ENCODE assay signal across 8 cellular contexts in genomic region chr3:43894176-43895049, GRCh38.
DNase-seq lines count a peak whose midpoint lies in the region; ATAC-seq and TF ChIP-seq lines count a peak whose summit lies in the region.

No MANE protein-coding gene starts in this region.

- ATAC-seq in activated CD4-positive, CD25-positive, alpha-beta regulatory T cell treated with anti-CD3 and anti-CD28 coated beads, Interleukin-2, amount 50 U/mL, for 24 hours, result peak; percentile 55 to 69
- ATAC-seq in left cardiac atrium, result peak; percentile 93 to 94
- no peak for ATAC-seq in GM21526 (IDR thresholded peaks at IDR 0.05; ENCODE audit: low FRiP score, unreplicated experiment)

- H3K9me3 Mint-ChIP-seq in osteocyte (ENCODE audit: unreplicated experiment), result no peaks in the 10 kb centered on the region

- TF ChIP-seq CTCF in osteocyte (IDR thresholded peaks at IDR 0.05), result no peak

- H3K4me1 Mint-ChIP-seq in osteocyte (ENCODE audit: unreplicated experiment), result peaks cover 20% of the 10 kb centered on the region

- no peak overlapping the region for H3K27ac Mint-ChIP-seq in osteocyte (ENCODE audit: unreplicated experiment)

- DNase-seq in activated CD4-positive, CD25-positive, alpha-beta regulatory T cell (lab: John Stamatoyannopoulos, UW), result no peak
- DNase-seq in NCI-H2227 (lab: John Stamatoyannopoulos, UW; ENCODE audit: unreplicated experiment) (peak; percentile 93), amniotic epithelial cell (ENCODE audit: low read depth) (peak; percentile 47), left cardiac atrium (peak; percentile 77), osteocyte (ENCODE audit: extremely low spot score, unreplicated experiment) (no peak), NCI-H1105 (lab: John Stamatoyannopoulos, UW) (no peak)

- intact Hi-C loops in left cardiac atrium (cut with DNase I), result no loop called here

- no peaks in the 10 kb centered on the region for H3K36me3 Mint-ChIP-seq in osteocyte (ENCODE audit: unreplicated experiment)

- H3K4me3 Mint-ChIP-seq in osteocyte (ENCODE audit: unreplicated experiment), result peak overlapping the region; percentile 70

- peaks cover 2% of the 10 kb centered on the region for H3K27me3 Mint-ChIP-seq in osteocyte (ENCODE audit: unreplicated experiment)

Comparison
In these comparisons a context has a peak if more than half of its experiments do, and no peak if none do; other contexts are left out.
1. DNase-seq: peak in NCI-H2227 (single experiment), amniotic epithelial cell (single experiment) and left cardiac atrium (single experiment); none in activated CD4-positive, CD25-positive, alpha-beta regulatory T cell (0 of 4), osteocyte (single experiment) and NCI-H1105 (single experiment).